In the genomic region with DNA sequence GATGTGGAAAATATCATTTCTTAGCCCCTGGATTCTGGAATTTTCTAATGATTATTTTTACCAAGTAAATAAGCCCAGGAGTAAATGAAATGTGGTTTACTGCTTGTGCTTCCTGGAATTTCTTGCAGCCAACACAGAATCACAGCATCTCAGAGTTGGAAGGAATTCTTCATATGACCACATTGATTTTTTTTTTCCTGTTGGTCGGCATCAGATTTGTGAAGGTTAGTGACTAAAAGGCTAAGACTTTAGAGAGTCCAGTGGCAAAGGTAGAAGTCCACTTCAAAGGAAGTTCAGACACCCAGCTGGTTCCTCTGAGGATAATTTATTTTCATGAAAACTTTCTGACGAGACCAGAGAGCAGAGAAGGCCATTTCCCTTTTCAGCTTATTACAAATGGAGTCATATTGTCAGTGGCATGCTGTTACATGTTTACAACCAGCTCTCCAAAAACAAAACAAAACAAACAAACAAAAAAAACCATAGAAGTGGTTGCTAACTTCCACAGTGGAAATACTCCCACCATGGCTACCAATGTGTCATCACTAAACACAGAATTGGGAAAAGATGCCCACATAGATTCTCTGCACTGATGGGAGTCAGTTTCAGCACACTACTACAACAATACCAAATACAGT, we compare ENCODE assay signal across 20 cellular contexts.
DNase-seq lines count a peak whose midpoint lies in the region; ATAC-seq and TF ChIP-seq lines count a peak whose summit lies in the region.
"Had no signal": no experiment of that assay in that cellular context is flagged by ENCODE, and none has a peak within 500 bp of the region (broad histone marks: within the 10 kb centered on the region; RNA-seq: fewer than 3 reads in every experiment).

No MANE protein-coding gene starts in this region.

- H3K79me2 ChIP-seq in GM23248 (ENCODE audit: insufficient read depth) (no peaks in the 10 kb centered on the region), OCI-LY7 (ENCODE audit: insufficient read depth, low read depth, low read length) (no peaks in the 10 kb centered on the region)

- H3K4me1 ChIP-seq in GM23248 (ENCODE audit: insufficient read depth) (no peaks in the 10 kb centered on the region), OCI-LY7 (ENCODE audit: insufficient read depth, low read length, poor library complexity, severe bottlenecking) (no peaks in the 10 kb centered on the region)
- H3K4me1 ChIP-seq: pancreas, right atrium auricular region had no signal

- no peaks in the 10 kb centered on the region for H3K9me2 ChIP-seq in GM23248 (ENCODE audit: insufficient read depth)
- H3K9me2 ChIP-seq in OCI-LY7 (ENCODE audit: insufficient read depth, low read length): no peaks in the 10 kb centered on the region

- CTCF ChIA-PET in OCI-LY7 (lab: Charles Lee; ENCODE audit: unreplicated experiment): no interaction called here

- intact Hi-C loops in OCI-LY7 (cut with micrococcal nuclease; ENCODE audit: unreplicated experiment): no loop called here

- in situ Hi-C loops in GM23248 (cut with MboI): no loop called here

- no peak overlapping the region for H3K4me2 ChIP-seq in GM23248 (ENCODE audit: unreplicated experiment)
- no peak overlapping the region for H3K4me2 ChIP-seq in OCI-LY7 (ENCODE audit: low read length)
- H3K4me2 ChIP-seq: GM23338 had no signal

- H2AFZ ChIP-seq in GM23248 (peak overlapping the region; percentile 14; the same call in 1 of the 2 replicates), OCI-LY7 (ENCODE audit: low read length) (no peak overlapping the region)
- H2AFZ ChIP-seq: GM23338 had no signal

- POLR2A ChIA-PET in OCI-LY7 (lab: Charles Lee): no interaction called here

- no peaks in the 10 kb centered on the region for H3K9me3 Mint-ChIP-seq in stimulated activated effector memory CD8-positive, alpha-beta T cell treated with anti-CD3 and anti-CD28 coated beads, Interleukin-12 subunit alpha, Interleukin-12 subunit beta, amount 100 ng/mL, for 72 hours
- H3K9me3 Mint-ChIP-seq: CD4-positive, alpha-beta T cell; GM23338; stimulated activated naive CD8-positive, alpha-beta T cell treated with anti-CD3 and anti-CD28 coated beads, Interleukin-15, Interleukin-2, amounts not matched to agents 100 ng/mL and 50 ng/mL, for 24 hours had no signal

- WGBS in GM23248 (ENCODE audit: low coverage in 1 of 2, low lambda C conversion rate in 2 of 2, missing lambda C conversion rate in 2 of 2), 2 experiments: 21 to 23% methylated on average over 2 of the region's 2 CpGs

- no peaks in the 10 kb centered on the region for H3K36me3 ChIP-seq in GM23248 (ENCODE audit: low read depth)
- no peaks in the 10 kb centered on the region for H3K36me3 ChIP-seq in OCI-LY7 (ENCODE audit: insufficient read depth, low read length)
- H3K36me3 ChIP-seq: pancreas, right atrium auricular region had no signal

- no peaks in the 10 kb centered on the region for H3K36me3 Mint-ChIP-seq in stimulated activated effector memory CD8-positive, alpha-beta T cell treated with anti-CD3 and anti-CD28 coated beads, Interleukin-12 subunit alpha, Interleukin-12 subunit beta, amount 100 ng/mL, for 72 hours

- TF ChIP-seq CTCF in OCI-LY7 (conservative IDR thresholded peaks at IDR 0.05; ENCODE audit: low read length): no peak

- H3K27ac Mint-ChIP-seq in stimulated activated effector memory CD8-positive, alpha-beta T cell treated with anti-CD3 and anti-CD28 coated beads, Interleukin-12 subunit alpha, Interleukin-12 subunit beta, amount 100 ng/mL, for 72 hours: peak overlapping the region; percentile 22
- H3K27ac Mint-ChIP-seq: activated CD8-positive, alpha-beta T cell treated with anti-CD3 and anti-CD28 coated beads, Interleukin-2, amount 10 ng/mL, durations not matched to agents 7 days and 5 days; CD4-positive, alpha-beta T cell; endodermal cell; GM23338; stimulated activated naive CD8-positive, alpha-beta T cell treated with anti-CD3 and anti-CD28 coated beads, Interleukin-15, Interleukin-2, amounts not matched to agents 100 ng/mL and 50 ng/mL, for 24 hours had no signal

- H3K4me3 ChIP-seq in GM23248 (no peak overlapping the region), OCI-LY7 (ENCODE audit: low read depth, low read length, poor library complexity, severe bottlenecking) (no peak overlapping the region)
- H3K4me3 ChIP-seq: coronary artery, GM23338, pancreas, right atrium auricular region had no signal

- no peaks in the 10 kb centered on the region for H3K4me1 Mint-ChIP-seq in stimulated activated effector memory CD8-positive, alpha-beta T cell treated with anti-CD3 and anti-CD28 coated beads, Interleukin-12 subunit alpha, Interleukin-12 subunit beta, amount 100 ng/mL, for 72 hours

- H3K9ac ChIP-seq in GM23248: no peak overlapping the region

- no peak overlapping the region for H3K27ac ChIP-seq in GM23248
- H3K27ac ChIP-seq in OCI-LY7 (ENCODE audit: low read depth, low read length, poor library complexity, severe bottlenecking): no peak overlapping the region
- H3K27ac ChIP-seq: coronary artery, pancreas, right atrium auricular region had no signal

- no peaks in the 10 kb centered on the region for H3K9me3 ChIP-seq in GM23248 (ENCODE audit: low read depth)
- H3K9me3 ChIP-seq in OCI-LY7 (ENCODE audit: low read length): no peaks in the 10 kb centered on the region
- H3K9me3 ChIP-seq: pancreas, right atrium auricular region had no signal

- H4K20me1 ChIP-seq in GM23248 (ENCODE audit: insufficient read depth) (no peaks in the 10 kb centered on the region), OCI-LY7 (ENCODE audit: insufficient read depth, low read length) (no peaks in the 10 kb centered on the region)

- ATAC-seq in stimulated activated effector memory CD8-positive, alpha-beta T cell treated with anti-CD3 and anti-CD28 coated beads, Interleukin-12 subunit alpha, Interleukin-12 subunit beta, amount 100 ng/mL, for 72 hours: no peak
- no peak for ATAC-seq in GM18498 (IDR thresholded peaks at IDR 0.05; ENCODE audit: unreplicated experiment)
- ATAC-seq: activated CD8-positive, alpha-beta T cell treated with anti-CD3 and anti-CD28 coated beads, Interleukin-2, amount 10 ng/mL, durations not matched to agents 7 days and 5 days; GM23338; pancreas had no signal

- no peaks in the 10 kb centered on the region for H3K27me3 ChIP-seq in GM23248 (replicated peaks; ENCODE audit: insufficient read depth)
- H3K27me3 ChIP-seq: pancreas, right atrium auricular region had no signal

- H3K4me3 Mint-ChIP-seq in stimulated activated effector memory CD8-positive, alpha-beta T cell treated with anti-CD3 and anti-CD28 coated beads, Interleukin-12 subunit alpha, Interleukin-12 subunit beta, amount 100 ng/mL, for 72 hours: no peak overlapping the region
- H3K4me3 Mint-ChIP-seq: activated CD8-positive, alpha-beta T cell treated with anti-CD3 and anti-CD28 coated beads, Interleukin-2, amount 10 ng/mL, durations not matched to agents 7 days and 5 days; CD4-positive, alpha-beta T cell; endodermal cell; GM23338; stimulated activated naive CD8-positive, alpha-beta T cell treated with anti-CD3 and anti-CD28 coated beads, Interleukin-15, Interleukin-2, amounts not matched to agents 100 ng/mL and 50 ng/mL, for 24 hours had no signal

- no TSS peak for BruUV-seq in OCI-LY7 (replicated peaks; lab: Mats Ljungman, UMichigan)

- no peaks in the 10 kb centered on the region for H3F3A ChIP-seq in GM23248 (ENCODE audit: insufficient read depth)

- DNase-seq in GM23248: peak; percentile 9
- peak; percentile 24 for DNase-seq in RPMI7951 (ENCODE audit: low read depth)
- peak; percentile 18 for DNase-seq in fibroblast of peridontal ligament (ENCODE audit: extremely low read depth)
- no peak for DNase-seq in stimulated activated effector memory CD8-positive, alpha-beta T cell treated with anti-CD3 and anti-CD28 coated beads, Interleukin-12 subunit alpha, Interleukin-12 subunit beta, amount 100 ng/mL, for 72 hours (ENCODE audit: low spot score in 2 of 2)
- no peak for DNase-seq in cortex of kidney (lab: John Stamatoyannopoulos, UW)
- no peak for DNase-seq in OCI-LY7 (ENCODE audit: low spot score)
- DNase-seq: activated CD4-positive, CD25-positive, alpha-beta regulatory T cell treated with anti-CD3 and anti-CD28 coated beads, Interleukin-2, amount 50 U/mL, for 72 hours; activated CD8-positive, alpha-beta T cell treated with anti-CD3 and anti-CD28 coated beads, Interleukin-2, amount 10 ng/mL, durations not matched to agents 7 days and 5 days; activated gamma-delta T cell treated with Interleukin-2 at 50 U/mL for 16 hours; CD4-positive, alpha-beta T cell; endodermal cell; GF-D8; NCI-H1417; NK-92 treated with Interleukin-12 subunit alpha and Interleukin-12 subunit beta, amount 100 ng/mL, for 24 hours; pancreas had no signal

Comparison
In these comparisons a context has a peak if more than half of its experiments do, and no peak if none do; other contexts are left out.
1. DNase-seq: peak in GM23248 (single experiment), RPMI7951 (single experiment) and fibroblast of peridontal ligament (single experiment); none in stimulated activated effector memory CD8-positive, alpha-beta T cell treated with anti-CD3 and anti-CD28 coated beads, Interleukin-12 subunit alpha, Interleukin-12 subunit beta, amount 100 ng/mL, for 72 hours (0 of 2), cortex of kidney (single experiment) and OCI-LY7 (single experiment).